ENCODE assay signal across 8 cellular contexts in genomic region chr3:185733980-185734724, GRCh38.
DNase-seq lines count a peak whose midpoint lies in the region; ATAC-seq and TF ChIP-seq lines count a peak whose summit lies in the region.

No MANE protein-coding gene starts in this region.

- intact Hi-C loops in mammary epithelial cell (cut with micrococcal nuclease): loop anchor here (1.0 to 10.0 kb wide), 6 partner anchors 34 to 201 kb away; partner anchors contain the start of gene TRA2B

- H3K27me3 ChIP-seq in mammary epithelial cell (ENCODE audit: insufficient read depth, low read length): no peaks in the 10 kb centered on the region

- DNase-seq in DMS114 treated with DMSO at 0.1 percent for 48 hours (lab: John Stamatoyannopoulos, UW; ENCODE audit: unreplicated experiment): peak; percentile 74
- DNase-seq in HFFc6: peak; percentile 73
- peak; percentile 35 for DNase-seq in NCI-H774 (lab: John Stamatoyannopoulos, UW)
- peak; percentile 80 for DNase-seq in mammary epithelial cell
- DNase-seq in left lobe of liver (ENCODE audit: low spot score): no peak
- no peak for DNase-seq in NK-92 (lab: John Stamatoyannopoulos, UW; ENCODE audit: unreplicated experiment)
- DNase-seq in activated gamma-delta T cell treated with Interleukin-2 at 50 U/mL for 16 hours: no peak

- H3K4me3 Mint-ChIP-seq in HFFc6: no peak overlapping the region

- no peaks in the 10 kb centered on the region for H3K9me3 ChIP-seq in mammary epithelial cell (replicated peaks; ENCODE audit: insufficient read depth, low read length)

- H3K79me2 ChIP-seq in mammary epithelial cell (ENCODE audit: insufficient read depth, low read length): peaks cover 79% of the 10 kb centered on the region

- H3K9ac ChIP-seq in mammary epithelial cell (ENCODE audit: insufficient read depth, low read length): no peak overlapping the region

- peaks cover 76% of the 10 kb centered on the region for H3K4me1 ChIP-seq in mammary epithelial cell (ENCODE audit: insufficient read depth, low read length)

- WGBS in mammary epithelial cell (ENCODE audit: low coverage, missing lambda C conversion rate): 56% methylated on average over 10 of the region's 10 CpGs

- peak overlapping the region; percentile 6 for H3K4me2 ChIP-seq in mammary epithelial cell (ENCODE audit: insufficient read depth, low read depth, low read length)

- in situ Hi-C loops in mammary epithelial cell (cut with MboI; ENCODE audit: low sequenced_read_pairs in 2 of 2): no loop called here

- H3K36me3 ChIP-seq in mammary epithelial cell (ENCODE audit: insufficient read depth, low read length): no peaks in the 10 kb centered on the region

- peak; percentile 69 for ATAC-seq in left lobe of liver
- no peak for ATAC-seq in GM19023 (IDR thresholded peaks at IDR 0.05; ENCODE audit: unreplicated experiment)

- H3K36me3 Mint-ChIP-seq in HFFc6 (ENCODE audit: low read depth): peaks cover 4% of the 10 kb centered on the region; the same call in 1 of the 2 replicates

- H3K27ac ChIP-seq in mammary epithelial cell (ENCODE audit: insufficient read depth, low read depth, low read length): peak overlapping the region; percentile 99

- H4K20me1 ChIP-seq in mammary epithelial cell (ENCODE audit: insufficient read depth, low read length): no peaks in the 10 kb centered on the region

- dilution Hi-C loops in mammary epithelial cell (cut with HindIII; ENCODE audit: low sequenced_read_pairs): loop anchor here (5.0 kb wide), 1 partner anchor 62 kb away; no protein-coding TSS in a partner anchor

- H3K27me3 Mint-ChIP-seq in HFFc6 (ENCODE audit: insufficient read depth): no peaks in the 10 kb centered on the region

- no peaks in the 10 kb centered on the region for H3K9me3 Mint-ChIP-seq in HFFc6

- no peak overlapping the region for H3K4me3 ChIP-seq in mammary epithelial cell (replicated peaks in 1 of 3; ENCODE audit: insufficient read depth in 1 of 3, low read depth in 2 of 3, low read length in 3 of 3)

- TF ChIP-seq CTCF in HFFc6 (IDR thresholded peaks at IDR 0.05) (peak; percentile 90), mammary epithelial cell (conservative IDR thresholded peaks at IDR 0.05 in 1 of 2, IDR thresholded peaks at IDR 0.05 in 1 of 2; ENCODE audit: extremely low read depth in 1 of 2, insufficient read depth in 1 of 2, low read depth in 1 of 2, low read length in 2 of 2) (peak; percentile 77 to 80)

- CTCF ChIA-PET in mammary epithelial cell (lab: Charles Lee; ENCODE audit: low non-redundant PET): interaction anchor here (0.8 kb wide), 1 partner anchor 88 kb away, joined by 7 read pairs; no protein-coding TSS in a partner anchor

- H3K4me1 Mint-ChIP-seq in HFFc6 (ENCODE audit: low read depth): peaks cover 94% of the 10 kb centered on the region

- peak overlapping the region; percentile 60 for H3K27ac Mint-ChIP-seq in HFFc6

- no peak overlapping the region for H2AFZ ChIP-seq in mammary epithelial cell (ENCODE audit: low read depth, low read length)

- BruUV-seq in mammary epithelial cell (replicated peaks; lab: Mats Ljungman, UMichigan): no TSS peak

Comparison
In these comparisons a context has a peak if more than half of its experiments do, and no peak if none do; other contexts are left out.
1. DNase-seq: peak in DMS114 treated with DMSO at 0.1 percent for 48 hours (single experiment), HFFc6 (single experiment), NCI-H774 (single experiment) and mammary epithelial cell (single experiment); none in left lobe of liver (single experiment), NK-92 (single experiment) and activated gamma-delta T cell treated with Interleukin-2 at 50 U/mL for 16 hours (single experiment).